In genomic region chr4:132417220-132417619, GRCh38 we compare ENCODE assay signal across 20 cellular contexts.
"Had no signal": no experiment of that assay in that cellular context is flagged by ENCODE, and none has a peak within 500 bp of the region (broad histone marks: within the 10 kb centered on the region; RNA-seq: fewer than 3 reads in every experiment).

No MANE protein-coding gene starts in this region.

- ATAC-seq: naive thymus-derived CD4-positive, alpha-beta T cell; psoas muscle; right cardiac atrium; stimulated activated naive CD8-positive, alpha-beta T cell treated with anti-CD3 and anti-CD28 coated beads, Interleukin-15, Interleukin-2, amounts not matched to agents 100 U/mL and 50 U/mL, for 24 hours had no signal

- H3K4me3 ChIP-seq: cardiac muscle cell, ovary, psoas muscle, skin epidermis, tibial nerve, uterus had no signal

- H3K27ac ChIP-seq: cardiac muscle cell, ovary, psoas muscle, skin epidermis, tibial nerve, uterus had no signal

- H3K4me1 ChIP-seq: psoas muscle, tibial nerve, uterus had no signal

- H3K27me3 ChIP-seq: cardiac muscle cell, ovary, tibial nerve, uterus had no signal

- DNase-seq: activated B cell treated with CpG ODN at 0.5 μM for 24 hours; activated CD4-positive, alpha-beta memory T cell treated with anti-CD3 and anti-CD28 coated beads for 36 hours; activated CD4-positive, alpha-beta T cell treated with anti-CD3 and anti-CD28 coated beads for 4 hours; activated T-cell treated with anti-CD3 and anti-CD28 coated beads for 4 hours; effector CD8-positive, alpha-beta T cell; glutamatergic neuron; hippocampal formation; immature natural killer cell; kidney glomerular epithelial cell; mesenchymal stem cell; naive thymus-derived CD4-positive, alpha-beta T cell; ovary; psoas muscle; right cardiac atrium; stimulated activated naive CD8-positive, alpha-beta T cell treated with anti-CD3 and anti-CD28 coated beads, Interleukin-15, Interleukin-2, amounts not matched to agents 100 U/mL and 50 U/mL, for 24 hours; uterus had no signal

- H3K36me3 ChIP-seq: cardiac muscle cell, ovary, tibial nerve, uterus had no signal

- FAIRE-seq: endothelial cell of umbilical vein had no signal

- H3K9me3 ChIP-seq: ovary, psoas muscle, uterus had no signal
